In genomic region chr20:35318502-35319157, GRCh38 we compare ENCODE assay signal across 1 cellular context.
TF ChIP-seq lines count a peak whose summit lies in the region.

No MANE protein-coding gene starts in this region.

TF ChIP-seq in GM23338, 12 proteins besides CTCF, POLR2A, EP300 and RAD21 (continued from another document):
- TF ChIP-seq ZNF462 (CRISPR knock-in tag; IDR thresholded peaks at IDR 0.05) (no peak), NANOG (IDR thresholded peaks at IDR 0.05; ENCODE audit: borderline replicate concordance) (no peak), CREB1 (CRISPR knock-in tag; IDR thresholded peaks at IDR 0.05; ENCODE audit: low read depth) (no peak), EZH2phosphoT487 (IDR thresholded peaks at IDR 0.05; ENCODE audit: unreplicated experiment) (no peak)
TF ChIP-seq in GM23338: peak in this region for 0.
